21 cellular contexts compared by ENCODE assay signal in genomic region chr2:199742884-199743283, GRCh38.
"Had no signal": no experiment of that assay in that cellular context is flagged by ENCODE, and none has a peak within 500 bp of the region (broad histone marks: within the 10 kb centered on the region; RNA-seq: fewer than 3 reads in every experiment).

No MANE protein-coding gene starts in this region.

- H3K27ac ChIP-seq: esophagus squamous epithelium, gastroesophageal sphincter, parathyroid adenoma, prostate gland, right lobe of liver, tibial artery, upper lobe of left lung, uterus had no signal

- DNase-seq: esophagus squamous epithelium; foreskin fibroblast; glutamatergic neuron; left colon; left ventricle myocardium superior; mesenchymal stem cell; naive B cell; right lobe of liver; stimulated activated CD4-positive, alpha-beta T cell treated with anti-CD3 and anti-CD28 coated beads, Interleukin-4, amount 100 ng/mL, for 1 hour; stimulated activated CD8-positive, alpha-beta memory T cell treated with anti-CD3 and anti-CD28 coated beads, Interleukin-4, amount 100 ng/mL, for 48 hours; tibial artery; upper lobe of left lung; uterus had no signal

- H3K36me3 ChIP-seq: esophagus squamous epithelium, gastroesophageal sphincter, prostate gland, right lobe of liver, tibial artery, upper lobe of left lung, uterus had no signal

- ATAC-seq: gastroesophageal sphincter; left colon; left ventricle myocardium superior; right lobe of liver; stimulated activated memory B cell treated with anti-CD40 and anti-IgM and Interleukin-4, amounts not matched to agents 10 μg/mL and 1 μg/mL and 100 μg/mL, for 72 hours had no signal

- H3K9me3 ChIP-seq: esophagus squamous epithelium, gastroesophageal sphincter, prostate gland, right lobe of liver, tibial artery, upper lobe of left lung, uterus had no signal

- H3K27me3 Mint-ChIP-seq: dendritic cell treated with granulocyte-macrophage colony-stimulating factor and Interleukin-4, amounts not matched to agents 40 ng/mL and 50 ng/mL, for 4 days had no signal

- H3K4me3 Mint-ChIP-seq: dendritic cell treated with granulocyte-macrophage colony-stimulating factor and Interleukin-4, amounts not matched to agents 40 ng/mL and 50 ng/mL, for 4 days; naive B cell; nephron; stimulated activated memory B cell treated with anti-CD40 and anti-IgM and Interleukin-4, amounts not matched to agents 10 μg/mL and 1 μg/mL and 100 μg/mL, for 72 hours; stimulated activated naive CD8-positive, alpha-beta T cell treated with anti-CD3 and anti-CD28 coated beads, Interleukin-15, Interleukin-2, amounts not matched to agents 100 ng/mL and 50 ng/mL, for 24 hours had no signal

- H3K36me3 Mint-ChIP-seq: naive B cell; stimulated activated memory B cell treated with anti-CD40 and anti-IgM and Interleukin-4, amounts not matched to agents 10 μg/mL and 1 μg/mL and 100 μg/mL, for 72 hours had no signal

- H3K4me3 ChIP-seq: esophagus squamous epithelium, gastroesophageal sphincter, lung, prostate gland, right lobe of liver, tibial artery, upper lobe of left lung, uterus had no signal

- H3K4me1 ChIP-seq: parathyroid adenoma had no signal

- H3K27ac Mint-ChIP-seq: dendritic cell treated with granulocyte-macrophage colony-stimulating factor and Interleukin-4, amounts not matched to agents 40 ng/mL and 50 ng/mL, for 4 days; naive B cell; nephron; stimulated activated memory B cell treated with anti-CD40 and anti-IgM and Interleukin-4, amounts not matched to agents 10 μg/mL and 1 μg/mL and 100 μg/mL, for 72 hours; stimulated activated naive CD8-positive, alpha-beta T cell treated with anti-CD3 and anti-CD28 coated beads, Interleukin-15, Interleukin-2, amounts not matched to agents 100 ng/mL and 50 ng/mL, for 24 hours had no signal

- H3K27me3 ChIP-seq: right lobe of liver, upper lobe of left lung, uterus had no signal

- H3K9me3 Mint-ChIP-seq: dendritic cell treated with granulocyte-macrophage colony-stimulating factor and Interleukin-4, amounts not matched to agents 40 ng/mL and 50 ng/mL, for 4 days; nephron; stimulated activated memory B cell treated with anti-CD40 and anti-IgM and Interleukin-4, amounts not matched to agents 10 μg/mL and 1 μg/mL and 100 μg/mL, for 72 hours; stimulated activated naive CD8-positive, alpha-beta T cell treated with anti-CD3 and anti-CD28 coated beads, Interleukin-15, Interleukin-2, amounts not matched to agents 100 ng/mL and 50 ng/mL, for 24 hours had no signal
